2 cellular contexts compared by ENCODE assay signal in genomic region chr7:2440608-2441245, GRCh38.
TF ChIP-seq lines count a peak whose summit lies in the region.

No MANE protein-coding gene starts in this region.

TF ChIP-seq in SK-N-SH, 30 proteins besides CTCF, POLR2A, EP300 and RAD21 (continued from another document):
- TF ChIP-seq ZBTB33 (IDR thresholded peaks at IDR 0.05; ENCODE audit: borderline replicate concordance, low read depth) (no peak), FOXJ3 (CRISPR knock-in tag; IDR thresholded peaks at IDR 0.05) (no peak), GATA2 (CRISPR knock-in tag; IDR thresholded peaks at IDR 0.05) (no peak), FOSL2 (IDR thresholded peaks at IDR 0.05; ENCODE audit: borderline replicate concordance, low read depth) (no peak), TCF12 (IDR thresholded peaks at IDR 0.05) (no peak), CHD2 (IDR thresholded peaks at IDR 0.05; ENCODE audit: low read length, partially characterized antibody) (no peak), RFX5 (IDR thresholded peaks at IDR 0.05; ENCODE audit: low read length) (no peak)

TF ChIP-seq in SK-N-SH treated with all-trans-retinoic acid at 6 μM for 48 hours, 23 proteins besides CTCF, POLR2A, EP300 and RAD21 (continued from another document):
- no peak for TF ChIP-seq PATZ1 (CRISPR knock-in tag; IDR thresholded peaks at IDR 0.05; ENCODE audit: borderline replicate concordance)
- TF ChIP-seq ZFP3 (CRISPR knock-in tag; IDR thresholded peaks at IDR 0.05), result no peak
- no peak for TF ChIP-seq CREB5 (CRISPR knock-in tag; IDR thresholded peaks at IDR 0.05; ENCODE audit: low read depth)
- TF ChIP-seq ZNF565 (CRISPR knock-in tag; conservative IDR thresholded peaks at IDR 0.05; ENCODE audit: low read depth), result no peak
- TF ChIP-seq ESRRG (CRISPR knock-in tag; IDR thresholded peaks at IDR 0.05), result no peak
- TF ChIP-seq POU6F1 (CRISPR knock-in tag; IDR thresholded peaks at IDR 0.05; ENCODE audit: borderline replicate concordance, low read depth), result no peak
- TF ChIP-seq ZNF70 (CRISPR knock-in tag; IDR thresholded peaks at IDR 0.05), result no peak
- TF ChIP-seq, protein P1, sequence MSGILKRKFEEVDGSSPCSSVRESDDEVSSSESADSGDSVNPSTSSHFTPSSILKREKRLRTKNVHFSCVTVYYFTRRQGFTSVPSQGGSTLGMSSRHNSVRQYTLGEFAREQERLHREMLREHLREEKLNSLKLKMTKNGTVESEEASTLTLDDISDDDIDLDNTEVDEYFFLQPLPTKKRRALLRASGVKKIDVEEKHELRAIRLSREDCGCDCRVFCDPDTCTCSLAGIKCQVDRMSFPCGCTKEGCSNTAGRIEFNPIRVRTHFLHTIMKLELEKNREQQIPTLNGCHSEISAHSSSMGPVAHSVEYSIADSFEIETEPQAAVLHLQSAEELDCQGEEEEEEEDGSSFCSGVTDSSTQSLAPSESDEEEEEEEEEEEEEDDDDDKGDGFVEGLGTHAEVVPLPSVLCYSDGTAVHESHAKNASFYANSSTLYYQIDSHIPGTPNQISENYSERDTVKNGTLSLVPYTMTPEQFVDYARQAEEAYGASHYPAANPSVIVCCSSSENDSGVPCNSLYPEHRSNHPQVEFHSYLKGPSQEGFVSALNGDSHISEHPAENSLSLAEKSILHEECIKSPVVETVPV (CRISPR knock-in tag; IDR thresholded peaks at IDR 0.05), result no peak
- no peak for TF ChIP-seq ZFP30 (CRISPR knock-in tag; IDR thresholded peaks at IDR 0.05)
- TF ChIP-seq RARB (CRISPR knock-in tag; IDR thresholded peaks at IDR 0.05), result no peak
- no peak for TF ChIP-seq TCF4 (CRISPR knock-in tag; IDR thresholded peaks at IDR 0.05; ENCODE audit: borderline replicate concordance)
- no peak for TF ChIP-seq SNAI2 (CRISPR knock-in tag; IDR thresholded peaks at IDR 0.05)
- no peak for TF ChIP-seq ZC3H10 (CRISPR knock-in tag; IDR thresholded peaks at IDR 0.05)
- no peak for TF ChIP-seq TOX (CRISPR knock-in tag; IDR thresholded peaks at IDR 0.05; ENCODE audit: borderline replicate concordance)
- no peak for TF ChIP-seq PPARA (CRISPR knock-in tag; IDR thresholded peaks at IDR 0.05; ENCODE audit: borderline replicate concordance)
- TF ChIP-seq ISL1 (CRISPR knock-in tag; IDR thresholded peaks at IDR 0.05), result no peak
- TF ChIP-seq OSR1 (CRISPR knock-in tag; IDR thresholded peaks at IDR 0.05), result no peak
- no peak for TF ChIP-seq BACH2 (CRISPR knock-in tag; IDR thresholded peaks at IDR 0.05; ENCODE audit: borderline replicate concordance)
- TF ChIP-seq ARNTL (CRISPR knock-in tag; IDR thresholded peaks at IDR 0.05; ENCODE audit: borderline replicate concordance, low read depth), result no peak
